In the genomic region with DNA sequence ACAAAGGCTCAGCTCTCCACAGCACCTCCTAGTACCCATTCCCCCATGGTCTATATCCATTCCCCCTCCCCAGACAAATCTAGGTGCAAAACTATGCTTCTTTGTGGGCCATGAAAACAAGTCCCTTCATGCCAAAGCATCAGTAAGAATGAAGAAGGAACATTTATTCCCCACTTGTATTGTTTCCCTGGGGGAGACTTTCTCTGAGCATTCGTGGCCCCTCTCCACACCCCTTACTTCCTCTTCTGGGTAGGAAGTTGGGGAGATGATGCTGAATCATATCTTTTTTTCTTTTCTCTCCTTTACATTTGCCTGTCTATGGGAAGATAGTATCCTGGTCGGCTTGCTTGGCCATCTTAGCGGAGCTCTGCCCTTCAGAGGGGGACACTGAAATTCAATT, we compare ENCODE assay signal across 21 cellular contexts.
DNase-seq lines count a peak whose midpoint lies in the region; ATAC-seq, FAIRE-seq and TF ChIP-seq lines count a peak whose summit lies in the region.
"Had no signal": no experiment of that assay in that cellular context is flagged by ENCODE, and none has a peak within 500 bp of the region (broad histone marks: within the 10 kb centered on the region; RNA-seq: fewer than 3 reads in every experiment).

No MANE protein-coding gene starts in this region.

- peak overlapping the region; percentile 50 for H2AFZ ChIP-seq in SU-DHL-6 (ENCODE audit: low read depth, low read length, severe bottlenecking)

- POLR2A ChIA-PET in HEK293 (lab: Yijun Ruan, JAX): no interaction called here

- intact Hi-C loops in kidney (cut with DNase I): no loop called here

- H3K9me2 ChIP-seq in SU-DHL-6 (replicated peaks; ENCODE audit: insufficient read depth, low read length): no peaks in the 10 kb centered on the region

- no peaks in the 10 kb centered on the region for H3K9me3 ChIP-seq in HEK293 (ENCODE audit: control insufficient read depth, insufficient read depth, low read depth, low read length)
- H3K9me3 ChIP-seq in SU-DHL-6 (ENCODE audit: insufficient read depth, low read length): no peaks in the 10 kb centered on the region
- H3K9me3 ChIP-seq in kidney (ENCODE audit: control insufficient read depth in 1 of 2, low read length in 2 of 2): peaks cover 0 to 2% of the 10 kb centered on the region in 2 donors
- H3K9me3 ChIP-seq: SJCRH30 had no signal

- H3K4me3 ChIP-seq in HEK293 (ENCODE audit: low read depth, low read length): no peak overlapping the region
- H3K4me3 ChIP-seq in SU-DHL-6 (ENCODE audit: insufficient read depth, low read length, poor library complexity, severe bottlenecking): no peak overlapping the region
- H3K4me3 ChIP-seq in kidney (ENCODE audit: low read length in 2 of 2): no peak overlapping the region
- H3K4me3 ChIP-seq: SJCRH30 had no signal

- no peak overlapping the region for H3K27ac ChIP-seq in HEK293 (ENCODE audit: extremely low read depth, low read depth, low read length)
- no peak overlapping the region for H3K27ac ChIP-seq in SU-DHL-6 (ENCODE audit: low read depth, low read length)
- no peak overlapping the region for H3K27ac ChIP-seq in kidney (ENCODE audit: low read depth in 2 of 2, low read length in 2 of 2)
- H3K27ac ChIP-seq: SJCRH30 had no signal

- FAIRE-seq in kidney (lab: Jason Lieb, UNC): no peak
- FAIRE-seq: A204.1, GM12891, H1 had no signal

- H3K27me3 ChIP-seq in SU-DHL-6 (ENCODE audit: low read length): no peaks in the 10 kb centered on the region
- H3K27me3 ChIP-seq: SJCRH30 had no signal

- no peak overlapping the region for H3K4me2 ChIP-seq in SU-DHL-6 (ENCODE audit: low read depth, low read length, poor library complexity, severe bottlenecking)

- ATAC-seq in GM18861 (IDR thresholded peaks at IDR 0.05; ENCODE audit: unreplicated experiment): no peak

- H3K9ac ChIP-seq in SU-DHL-6 (ENCODE audit: low read length) (no peak overlapping the region), kidney (ENCODE audit: low read length in 2 of 2) (no peak overlapping the region)

- no peaks in the 10 kb centered on the region for H3K4me1 ChIP-seq in HEK293 (ENCODE audit: control insufficient read depth, insufficient read depth, low read length)
- H3K4me1 ChIP-seq in kidney (ENCODE audit: control insufficient read depth in 1 of 2, insufficient read depth in 1 of 2, low read depth in 1 of 2, low read length in 2 of 2): no peaks in the 10 kb centered on the region
- H3K4me1 ChIP-seq: SJCRH30 had no signal

- H3K36me3 ChIP-seq in HEK293 (ENCODE audit: control insufficient read depth in 2 of 2, insufficient read depth in 1 of 2, low read length in 2 of 2) (no peaks in the 10 kb centered on the region), SU-DHL-6 (ENCODE audit: low read length) (no peaks in the 10 kb centered on the region), kidney (ENCODE audit: control insufficient read depth in 1 of 2, insufficient read depth in 2 of 2, low read length in 2 of 2) (no peaks in the 10 kb centered on the region)
- H3K36me3 ChIP-seq: SJCRH30 had no signal

- no peak for TF ChIP-seq CTCF in HEK293 (tag by site-specific recombination; IDR thresholded peaks at IDR 0.05)
- no peak for TF ChIP-seq CTCF in SU-DHL-6 (IDR thresholded peaks at IDR 0.05; ENCODE audit: insufficient read depth, low read length, poor library complexity, severe bottlenecking)
- TF ChIP-seq CTCF in kidney (IDR thresholded peaks at IDR 0.05; ENCODE audit: borderline replicate concordance, extremely low read depth, insufficient read depth): no peak

- no peaks in the 10 kb centered on the region for H3K79me2 ChIP-seq in SU-DHL-6 (ENCODE audit: insufficient read depth, low read length)

- CTCF ChIA-PET in HEK293 (lab: Yijun Ruan, JAX): interaction anchor here (0.6 to 1.2 kb wide), 3 partner anchors 49 to 248 kb away, joined by 3 read pairs; no protein-coding TSS in a partner anchor

- H3F3A ChIP-seq in SU-DHL-6 (ENCODE audit: insufficient read depth): no peaks in the 10 kb centered on the region

- peak; percentile 28 for DNase-seq in A172 (ENCODE audit: low spot score)
- DNase-seq in MV-4-11 (lab: John Stamatoyannopoulos, UW): peak; percentile 47
- no peak for DNase-seq in activated CD4-positive, CD25-positive, alpha-beta regulatory T cell treated with anti-CD3 and anti-CD28 coated beads, Interleukin-2, amount 50 U/mL, for 72 hours
- no peak for DNase-seq in kidney
- no peak for DNase-seq in NCI-H2029 treated with DMSO at 0.1 percent for 48 hours (lab: John Stamatoyannopoulos, UW)
- DNase-seq: CD4-positive, alpha-beta T cell; DMS153; GF-D8; HFFc6; KG1; NCI-H1694 treated with DMSO at 0.1 percent for 48 hours; NCI-H2227 treated with DMSO at 0.1 percent for 48 hours; NCI-H524; NCI-H82 had no signal

- H4K20me1 ChIP-seq in SU-DHL-6 (ENCODE audit: low read depth, low read length): no peaks in the 10 kb centered on the region

TF ChIP-seq in HEK293, 187 proteins besides CTCF, POLR2A, EP300 and RAD21:
- TF ChIP-seq ZNF530 (tag by site-specific recombination; IDR thresholded peaks at IDR 0.05; ENCODE audit: low read depth) (no peak), ZBTB11 (tag by site-specific recombination; conservative IDR thresholded peaks at IDR 0.05; ENCODE audit: low read depth) (peak; percentile 93), ZNF747 (tag by site-specific recombination; IDR thresholded peaks at IDR 0.05) (no peak), ZNF629 (tag by site-specific recombination; IDR thresholded peaks at IDR 0.05) (no peak)

Comparison
In these comparisons a context has a peak if more than half of its experiments do, and no peak if none do; other contexts are left out.
1. DNase-seq: peak in A172 (single experiment) and MV-4-11 (single experiment); none in activated CD4-positive, CD25-positive, alpha-beta regulatory T cell treated with anti-CD3 and anti-CD28 coated beads, Interleukin-2, amount 50 U/mL, for 72 hours (single experiment), kidney (single experiment) and NCI-H2029 treated with DMSO at 0.1 percent for 48 hours (single experiment).